Comparison of ENCODE assay signal across 1 cellular context in genomic region chr16:58516768-58517107, GRCh38.
TF ChIP-seq lines count a peak whose summit lies in the region.

No MANE protein-coding gene starts in this region.

TF ChIP-seq in HCT116, 20 proteins besides CTCF, POLR2A, EP300 and RAD21 (continued from another document):
- TF ChIP-seq ZBTB33 (IDR thresholded peaks at IDR 0.05; ENCODE audit: extremely low read depth, insufficient replicate concordance, low read length) (no peak), CBX3 (IDR thresholded peaks at IDR 0.05; ENCODE audit: low read depth) (no peak), ZFX (IDR thresholded peaks at IDR 0.05) (no peak), MAX (IDR thresholded peaks at IDR 0.05) (no peak), SIN3A (IDR thresholded peaks at IDR 0.05; ENCODE audit: low read depth) (no peak), SP1 (IDR thresholded peaks at IDR 0.05; ENCODE audit: low read depth) (no peak), FOSL1 (IDR thresholded peaks at IDR 0.05; ENCODE audit: low read depth) (no peak), REST (IDR thresholded peaks at IDR 0.05; ENCODE audit: low read depth) (no peak)
